Comparison of ENCODE assay signal across 8 cellular contexts in the genomic region with DNA sequence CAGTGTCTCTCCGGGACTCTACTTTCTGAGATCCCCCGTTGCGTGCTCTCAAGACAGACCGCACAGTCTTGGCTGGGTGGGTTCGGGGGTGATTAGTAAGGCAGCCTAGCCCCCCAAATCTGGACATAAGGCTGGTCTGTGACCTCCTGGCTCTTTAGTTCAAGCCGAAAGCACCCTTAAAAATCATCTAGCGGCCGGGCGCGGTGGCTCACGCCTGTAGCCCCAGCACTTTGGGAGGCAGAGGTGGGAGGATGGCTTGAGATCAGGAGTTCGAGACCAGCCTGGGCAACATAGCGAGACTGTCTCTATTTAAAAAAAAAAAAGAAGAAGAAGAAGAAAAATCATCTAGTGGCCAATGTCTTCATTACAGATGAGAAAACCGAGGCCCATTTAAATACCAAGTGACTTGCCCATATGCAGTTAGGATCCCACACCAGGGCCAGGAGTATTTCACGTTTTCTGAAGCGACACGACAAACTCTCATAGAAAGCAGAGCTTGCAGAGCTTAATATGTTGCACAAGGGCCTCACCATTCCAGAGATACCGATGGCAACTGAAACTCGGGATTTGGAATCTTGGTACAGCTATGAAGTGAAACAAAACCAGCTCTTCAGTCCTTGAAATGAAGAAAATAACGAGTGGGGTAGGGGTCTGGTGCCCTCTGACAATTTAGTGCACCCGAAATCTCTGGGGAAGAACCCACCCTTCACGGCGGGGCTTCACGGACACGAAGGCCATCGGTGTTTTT. TPM values are rescaled to one million over a fixed set of nuclear protein-coding genes. Genes with fewer than 3 reads are reported as not detected.
DNase-seq lines count a peak whose midpoint lies in the region; ATAC-seq and TF ChIP-seq lines count a peak whose summit lies in the region.

No MANE protein-coding gene starts in this region.

- ATAC-seq in GM23338 (peak; percentile 3; the same call in 2 of the 3 replicates), HG03196 (IDR thresholded peaks at IDR 0.05; ENCODE audit: unreplicated experiment) (no peak), GM18873 (IDR thresholded peaks at IDR 0.05; ENCODE audit: low FRiP score, unreplicated experiment) (no peak)

- H3K4me3 Mint-ChIP-seq in GM23338: peak overlapping the region; percentile 93
- H3K4me3 Mint-ChIP-seq in endodermal cell: peak overlapping the region; percentile 95

- H4K20me1 ChIP-seq in GM23338 (replicated peaks; ENCODE audit: insufficient read depth): peaks cover 12% of the 10 kb centered on the region

- H3K27ac ChIP-seq in GM23338 (ENCODE audit: low read depth) (no peak overlapping the region), endodermal cell (ENCODE audit: low read depth, low read length) (peak overlapping the region; percentile 39)

- H3K27me3 ChIP-seq in GM23338 (ENCODE audit: insufficient read depth) (peaks cover 6% of the 10 kb centered on the region), endodermal cell (ENCODE audit: control insufficient read depth, insufficient read depth, low read length, poor library complexity, severe bottlenecking) (no peaks in the 10 kb centered on the region), neuron (ENCODE audit: insufficient read depth, low read length) (no peaks in the 10 kb centered on the region)

- no peaks in the 10 kb centered on the region for H3K9me2 ChIP-seq in GM23338 (ENCODE audit: insufficient read depth)

- H3K27me3 Mint-ChIP-seq in GM23338 (ENCODE audit: insufficient read depth, low read depth, poor library complexity) (peaks cover 22% of the 10 kb centered on the region), endodermal cell (ENCODE audit: insufficient read depth) (peaks cover 13% of the 10 kb centered on the region)

- peak; percentile 41 for DNase-seq in GM23338 (ENCODE audit: low spot score)
- DNase-seq in RKO (ENCODE audit: low spot score): peak; percentile 53
- no peak for DNase-seq in endodermal cell
- DNase-seq in NCI-H2196 (lab: John Stamatoyannopoulos, UW; ENCODE audit: unreplicated experiment): no peak
- no peak for DNase-seq in NCI-H510A (lab: John Stamatoyannopoulos, UW)

- H3K9ac ChIP-seq in endodermal cell (ENCODE audit: extremely low read depth, low read length, poor library complexity, severe bottlenecking): peak overlapping the region; percentile 88

- no peaks in the 10 kb centered on the region for H3K9me3 ChIP-seq in endodermal cell (ENCODE audit: control insufficient read depth, low read length)
- no peaks in the 10 kb centered on the region for H3K9me3 ChIP-seq in neuron (ENCODE audit: low read length)

- peaks cover 49% of the 10 kb centered on the region for H3K4me1 Mint-ChIP-seq in GM23338
- H3K4me1 Mint-ChIP-seq in endodermal cell: peaks cover 39% of the 10 kb centered on the region

- H3K9me3 Mint-ChIP-seq in GM23338: no peaks in the 10 kb centered on the region
- H3K9me3 Mint-ChIP-seq in endodermal cell: no peaks in the 10 kb centered on the region

- H3F3A ChIP-seq in GM23338 (replicated peaks; ENCODE audit: low read depth): peaks cover 7% of the 10 kb centered on the region; the same call in 1 of the 2 replicates

- peak overlapping the region; percentile 99 for H3K4me3 ChIP-seq in GM23338
- peak overlapping the region; percentile 99 for H3K4me3 ChIP-seq in endodermal cell (ENCODE audit: low read length)
- peak overlapping the region; percentile 73 for H3K4me3 ChIP-seq in neuron (ENCODE audit: low read length)

- WGBS in endodermal cell (ENCODE audit: insufficient coverage in 1 of 2, insufficient read length in 1 of 2), 2 experiments: 67 to 68% methylated on average over 17 to 26 of the region's 26 CpGs

- H3K4me2 ChIP-seq in GM23338: peak overlapping the region; percentile 98

- H3K4me1 ChIP-seq in GM23338 (ENCODE audit: insufficient read depth) (peaks cover 42% of the 10 kb centered on the region), endodermal cell (ENCODE audit: control insufficient read depth, insufficient read depth, low read length) (peaks cover 16% of the 10 kb centered on the region), neuron (ENCODE audit: insufficient read depth, low read length) (peaks cover 17% of the 10 kb centered on the region)

- peak overlapping the region; percentile 93 for H2AFZ ChIP-seq in GM23338
- H2AFZ ChIP-seq in neuron (ENCODE audit: low read depth, low read length): peak overlapping the region; percentile 78

- peaks cover 30% of the 10 kb centered on the region for H3K79me2 ChIP-seq in GM23338 (replicated peaks; ENCODE audit: insufficient read depth)

- H3K36me3 ChIP-seq in GM23338 (ENCODE audit: insufficient read depth) (no peaks in the 10 kb centered on the region), endodermal cell (ENCODE audit: control insufficient read depth, insufficient read depth, low read length) (peaks cover 10% of the 10 kb centered on the region), neuron (ENCODE audit: insufficient read depth, low read length) (peaks cover 15% of the 10 kb centered on the region)

- H3K36me3 Mint-ChIP-seq in GM23338 (ENCODE audit: low read depth) (peaks cover 28% of the 10 kb centered on the region), endodermal cell (ENCODE audit: low read depth) (peaks cover 13% of the 10 kb centered on the region)

- 0 out of 2 replicates have a peak overlapping the region, but pooled peaks have one; percentile 19 for H3K27ac Mint-ChIP-seq in GM23338
- peak overlapping the region; percentile 94 for H3K27ac Mint-ChIP-seq in endodermal cell

- TF ChIP-seq CTCF in GM23338 (conservative IDR thresholded peaks at IDR 0.05; ENCODE audit: low read depth in 2 of 2) (no peak; a peak in 1 of 4 replicates), endodermal cell (conservative IDR thresholded peaks at IDR 0.05) (peak; percentile 37)

TF ChIP-seq in GM23338, 12 proteins besides CTCF, POLR2A, EP300 and RAD21:
- TF ChIP-seq STAT1 (IDR thresholded peaks at IDR 0.05; ENCODE audit: unreplicated experiment): no peak
- TF ChIP-seq NANOG (IDR thresholded peaks at IDR 0.05; ENCODE audit: borderline replicate concordance): no peak
- TF ChIP-seq ZNF114 (CRISPR knock-in tag; IDR thresholded peaks at IDR 0.05): no peak
- TF ChIP-seq, protein P1, sequence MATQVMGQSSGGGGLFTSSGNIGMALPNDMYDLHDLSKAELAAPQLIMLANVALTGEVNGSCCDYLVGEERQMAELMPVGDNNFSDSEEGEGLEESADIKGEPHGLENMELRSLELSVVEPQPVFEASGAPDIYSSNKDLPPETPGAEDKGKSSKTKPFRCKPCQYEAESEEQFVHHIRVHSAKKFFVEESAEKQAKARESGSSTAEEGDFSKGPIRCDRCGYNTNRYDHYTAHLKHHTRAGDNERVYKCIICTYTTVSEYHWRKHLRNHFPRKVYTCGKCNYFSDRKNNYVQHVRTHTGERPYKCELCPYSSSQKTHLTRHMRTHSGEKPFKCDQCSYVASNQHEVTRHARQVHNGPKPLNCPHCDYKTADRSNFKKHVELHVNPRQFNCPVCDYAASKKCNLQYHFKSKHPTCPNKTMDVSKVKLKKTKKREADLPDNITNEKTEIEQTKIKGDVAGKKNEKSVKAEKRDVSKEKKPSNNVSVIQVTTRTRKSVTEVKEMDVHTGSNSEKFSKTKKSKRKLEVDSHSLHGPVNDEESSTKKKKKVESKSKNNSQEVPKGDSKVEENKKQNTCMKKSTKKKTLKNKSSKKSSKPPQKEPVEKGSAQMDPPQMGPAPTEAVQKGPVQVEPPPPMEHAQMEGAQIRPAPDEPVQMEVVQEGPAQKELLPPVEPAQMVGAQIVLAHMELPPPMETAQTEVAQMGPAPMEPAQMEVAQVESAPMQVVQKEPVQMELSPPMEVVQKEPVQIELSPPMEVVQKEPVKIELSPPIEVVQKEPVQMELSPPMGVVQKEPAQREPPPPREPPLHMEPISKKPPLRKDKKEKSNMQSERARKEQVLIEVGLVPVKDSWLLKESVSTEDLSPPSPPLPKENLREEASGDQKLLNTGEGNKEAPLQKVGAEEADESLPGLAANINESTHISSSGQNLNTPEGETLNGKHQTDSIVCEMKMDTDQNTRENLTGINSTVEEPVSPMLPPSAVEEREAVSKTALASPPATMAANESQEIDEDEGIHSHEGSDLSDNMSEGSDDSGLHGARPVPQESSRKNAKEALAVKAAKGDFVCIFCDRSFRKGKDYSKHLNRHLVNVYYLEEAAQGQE (IDR thresholded peaks at IDR 0.05; ENCODE audit: unreplicated experiment): no peak
- TF ChIP-seq EZH2phosphoT487 (IDR thresholded peaks at IDR 0.05; ENCODE audit: unreplicated experiment): no peak
- no peak for TF ChIP-seq CREB1 (CRISPR knock-in tag; IDR thresholded peaks at IDR 0.05; ENCODE audit: low read depth)
- TF ChIP-seq ETS1 (IDR thresholded peaks at IDR 0.05): no peak
- no peak for TF ChIP-seq ZNF331 (CRISPR knock-in tag; IDR thresholded peaks at IDR 0.05; ENCODE audit: low read depth)

RNA-seq across cellular contexts. Expression of gene HILPDA, which starts 0.7 kb away (rescaled TPM):
- 32.4 and 38.5 TPM in 2 replicates for total RNA-seq in GM23338 (2014; rRNA removed; shearing (Covaris generic))
- polyA plus RNA-seq in GM23338 (2016; fragmentation: Nextera tagmentation; extraction: Ambion mirVana): 57.5 and 70.6 TPM in 2 replicates
- 10 to 100 TPM; 26.5 to 37.9 TPM for total RNA-seq in endodermal cell
- polyA plus RNA-seq in endodermal cell (2013, experiment 1 of 2): 46.2 TPM
- 41.3 TPM for polyA plus RNA-seq in endodermal cell (2013, experiment 2 of 2)

RNA-seq across cellular contexts. Expression of gene METTL2B, which starts 21.6 kb away (rescaled TPM):
- total RNA-seq in GM23338 (2014; rRNA removed; shearing (Covaris generic)): 48.3 and 72.0 TPM in 2 replicates
- 21.2 and 24.0 TPM in 2 replicates for polyA plus RNA-seq in GM23338 (2016; fragmentation: Nextera tagmentation; extraction: Ambion mirVana)
- total RNA-seq in endodermal cell: 10 to 100 TPM; 39.8 to 50.5 TPM
- polyA plus RNA-seq in endodermal cell (2013, experiment 1 of 2): 26.7 TPM
- 25.5 TPM for polyA plus RNA-seq in endodermal cell (2013, experiment 2 of 2)

RNA-seq across cellular contexts. Expression of gene IMPDH1, which starts 45.2 kb away (rescaled TPM):
- 35.8 and 48.3 TPM in 2 replicates for total RNA-seq in GM23338 (2014; rRNA removed; shearing (Covaris generic))
- polyA plus RNA-seq in GM23338 (2016; fragmentation: Nextera tagmentation; extraction: Ambion mirVana): 15.3 and 16.4 TPM in 2 replicates
- total RNA-seq in endodermal cell: 10 to 100 TPM; 13.4 to 16.5 TPM
- 29.3 TPM for polyA plus RNA-seq in endodermal cell (2013, experiment 1 of 2)
- 25.0 TPM for polyA plus RNA-seq in endodermal cell (2013, experiment 2 of 2)

Comparison
In these comparisons a context has a peak if more than half of its experiments do, and no peak if none do; other contexts are left out.
1. DNase-seq: peak in GM23338 (single experiment) and RKO (single experiment); none in endodermal cell (single experiment), NCI-H2196 (single experiment) and NCI-H510A (single experiment).
2. Peak in every context shown above with its lines, with median percentiles within 50 percentile points of each other: H3K4me3 ChIP-seq.